1 cellular context compared by ENCODE assay signal in the genomic region with DNA sequence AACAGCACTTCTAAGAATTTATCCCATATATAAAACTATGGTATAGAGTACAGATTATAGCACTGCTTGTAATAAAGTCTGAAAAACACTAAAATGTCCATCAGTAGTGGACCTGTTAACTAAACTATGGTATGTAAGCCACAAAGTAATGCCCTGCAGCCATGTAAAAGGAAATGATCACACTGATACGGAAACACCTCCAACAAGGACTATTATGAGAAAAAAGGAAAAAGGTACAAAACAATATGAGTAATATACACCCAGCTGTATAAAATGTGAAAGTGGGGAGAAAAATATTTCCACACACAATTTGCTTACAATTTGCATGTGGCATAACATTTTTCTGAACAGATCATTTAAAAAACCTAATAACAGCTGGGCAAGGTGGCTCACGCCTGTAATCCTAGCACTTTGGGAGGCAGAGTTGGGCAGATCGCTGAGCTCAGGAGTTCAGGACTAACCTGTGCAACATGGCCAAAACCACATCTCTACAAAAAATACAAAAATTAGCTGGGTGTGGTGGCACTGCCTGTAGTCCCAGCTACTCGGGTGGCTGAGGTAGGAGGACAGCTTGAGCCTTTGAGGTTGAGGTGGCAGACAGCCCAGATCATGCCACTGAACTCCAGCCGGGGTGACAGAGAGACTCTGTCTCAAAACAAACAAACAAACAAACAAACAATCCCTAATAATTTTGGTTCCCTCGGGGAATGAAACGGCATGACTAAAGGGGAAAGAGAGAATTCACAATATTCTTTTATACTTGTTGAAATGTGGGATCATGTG.
TF ChIP-seq lines count a peak whose summit lies in the region.

No MANE protein-coding gene starts in this region.

TF ChIP-seq in GM23338, 12 proteins besides CTCF, POLR2A, EP300 and RAD21 (continued from another document):
- no peak for TF ChIP-seq ZNF462 (CRISPR knock-in tag; IDR thresholded peaks at IDR 0.05)
